Comparison of ENCODE assay signal across 11 cellular contexts in the genomic region with DNA sequence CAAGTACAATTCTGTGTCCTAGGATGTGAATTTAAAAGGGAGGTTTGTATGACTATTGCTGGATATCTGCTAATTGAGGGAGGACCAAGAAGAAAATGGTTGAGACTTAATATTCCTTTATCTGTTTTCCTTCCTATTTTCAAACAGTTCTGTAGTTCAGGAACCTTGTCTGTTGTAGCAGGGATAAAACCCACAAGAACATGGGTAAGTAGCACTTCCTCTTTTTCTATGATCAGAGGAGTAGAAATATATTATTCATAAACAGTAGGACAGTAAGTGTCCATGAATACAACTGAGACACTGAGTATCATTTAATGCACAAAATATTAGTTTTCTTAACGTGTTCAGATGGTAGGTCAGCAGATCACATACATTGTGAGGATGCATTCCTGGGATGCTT.
"Had no signal": no experiment of that assay in that cellular context is flagged by ENCODE, and none has a peak within 500 bp of the region (broad histone marks: within the 10 kb centered on the region; RNA-seq: fewer than 3 reads in every experiment).

No MANE protein-coding gene starts in this region.

- DNase-seq: activated CD4-positive, alpha-beta T cell treated with anti-CD3 and anti-CD28 coated beads, Interleukin-2, amount 50 U/mL, for 1 hour; activated CD4-positive, CD25-positive, alpha-beta regulatory T cell; activated T-cell treated with anti-CD3 and anti-CD28 coated beads, Interleukin-2, amount 50 U/mL, for 1 hour; body of pancreas; cortex of kidney; effector memory CD4-positive, alpha-beta T cell; left ventricle myocardium inferior; mesenchymal stem cell; pancreas; stimulated activated CD4-positive, alpha-beta T cell treated with anti-CD3 and anti-CD28 coated beads, Interleukin-4, amount 100 ng/mL, for 1 hour; stimulated activated CD8-positive, alpha-beta memory T cell treated with anti-CD3 and anti-CD28 coated beads, Interleukin-4, amount 100 ng/mL, for 48 hours had no signal
